Comparison of ENCODE assay signal across 14 cellular contexts in genomic region chr5:173780356-173781234, GRCh38.
DNase-seq lines count a peak whose midpoint lies in the region; ATAC-seq and TF ChIP-seq lines count a peak whose summit lies in the region.
"Had no signal": no experiment of that assay in that cellular context is flagged by ENCODE, and none has a peak within 500 bp of the region (broad histone marks: within the 10 kb centered on the region; RNA-seq: fewer than 3 reads in every experiment).

No MANE protein-coding gene starts in this region.

- H3K36me3 ChIP-seq in mammary epithelial cell (ENCODE audit: insufficient read depth, low read length) (no peaks in the 10 kb centered on the region), breast epithelium (no peaks in the 10 kb centered on the region), neutrophil (no peaks in the 10 kb centered on the region), upper lobe of right lung (no peaks in the 10 kb centered on the region), HAP-1 (replicated peaks) (no peaks in the 10 kb centered on the region)
- H3K36me3 ChIP-seq: left lung had no signal

- H3K27ac Mint-ChIP-seq in MCF 10A (ENCODE audit: low read depth, unreplicated experiment) = peak overlapping the region; percentile 99

- no peak overlapping the region for H2AFZ ChIP-seq in mammary epithelial cell (ENCODE audit: low read depth, low read length)

- TF ChIP-seq POLR2A in breast epithelium (IDR thresholded peaks at IDR 0.05) = no peak

- 98% methylated on average over 9 of the region's 9 CpGs for WGBS in mammary epithelial cell (ENCODE audit: low coverage, missing lambda C conversion rate)

- H3K27me3 ChIP-seq in mammary epithelial cell (ENCODE audit: insufficient read depth, low read length) (no peaks in the 10 kb centered on the region), breast epithelium (no peaks in the 10 kb centered on the region), neutrophil (no peaks in the 10 kb centered on the region), upper lobe of right lung (no peaks in the 10 kb centered on the region), HAP-1 (ENCODE audit: low read depth) (no peaks in the 10 kb centered on the region)
- H3K27me3 ChIP-seq: left lung had no signal

- in situ Hi-C loops in mammary epithelial cell (cut with MboI; ENCODE audit: low sequenced_read_pairs in 2 of 2) (no loop called here), HAP-1 (cut with MboI; ENCODE audit: low sequenced_read_pairs) (no loop called here)

- no peaks in the 10 kb centered on the region for H3K27me3 Mint-ChIP-seq in MCF 10A (ENCODE audit: insufficient read depth, unreplicated experiment)
- H3K27me3 Mint-ChIP-seq: activated CD4-positive, alpha-beta T cell treated with anti-CD3 and anti-CD28 coated beads for 36 hours had no signal

- no peak for TF ChIP-seq CTCF in MCF 10A (IDR thresholded peaks at IDR 0.05; ENCODE audit: unreplicated experiment)
- no peak for TF ChIP-seq CTCF in mammary epithelial cell (conservative IDR thresholded peaks at IDR 0.05 in 1 of 2, IDR thresholded peaks at IDR 0.05 in 1 of 2; ENCODE audit: extremely low read depth in 1 of 2, insufficient read depth in 1 of 2, low read depth in 1 of 2, low read length in 2 of 2)
- no peak for TF ChIP-seq CTCF in breast epithelium (IDR thresholded peaks at IDR 0.05)
- TF ChIP-seq CTCF in neutrophil (IDR thresholded peaks at IDR 0.05) = no peak
- no peak for TF ChIP-seq CTCF in upper lobe of right lung (IDR thresholded peaks at IDR 0.05)

- BruUV-seq in MCF 10A (replicated peaks; lab: Mats Ljungman, UMichigan) = no TSS peak
- BruUV-seq in mammary epithelial cell (replicated peaks; lab: Mats Ljungman, UMichigan) = no TSS peak

- intact Hi-C loops in MCF 10A (cut with micrococcal nuclease) = no loop called here
- intact Hi-C loops in mammary epithelial cell (cut with micrococcal nuclease) = loop anchor here (5.0 kb wide), 1 partner anchor 107 kb away; the partner anchor contains the start of gene CPEB4
- intact Hi-C loops in breast epithelium (cut with DNase I; ENCODE audit: low total_unique reads) = no loop called here
- intact Hi-C loops in upper lobe of right lung (cut with DNase I) = no loop called here

- H3K4me1 Mint-ChIP-seq in MCF 10A (ENCODE audit: insufficient read depth, unreplicated experiment) = peaks cover 43% of the 10 kb centered on the region

- no peak overlapping the region for H3K27ac ChIP-seq in mammary epithelial cell (ENCODE audit: insufficient read depth, low read depth, low read length)
- peak overlapping the region; percentile 82 to 87 for H3K27ac ChIP-seq in breast epithelium
- peak overlapping the region; percentile 98 for H3K27ac ChIP-seq in neutrophil
- H3K27ac ChIP-seq in upper lobe of right lung = peak overlapping the region; percentile 61

- dilution Hi-C loops in mammary epithelial cell (cut with HindIII; ENCODE audit: low sequenced_read_pairs) = no loop called here

- CTCF ChIA-PET in MCF 10A (lab: Yijun Ruan, JAX) = interaction anchor here (0.6 to 3.5 kb wide), 6 partner anchors 13 to 193 kb away, joined by 3 to 16 read pairs (median 4); no protein-coding TSS in a partner anchor
- CTCF ChIA-PET in mammary epithelial cell (lab: Charles Lee; ENCODE audit: low non-redundant PET) = no interaction called here

- H3K79me2 ChIP-seq in mammary epithelial cell (ENCODE audit: insufficient read depth, low read length) = no peaks in the 10 kb centered on the region

- H3K4me1 ChIP-seq in mammary epithelial cell (ENCODE audit: insufficient read depth, low read length) (peaks cover 16% of the 10 kb centered on the region), breast epithelium (peaks cover 0 to 14% of the 10 kb centered on the region in 2 donors), neutrophil (ENCODE audit: control insufficient read depth in 1 of 2, insufficient read depth in 1 of 2, low read depth in 1 of 2, low read length in 1 of 2) (peaks cover 79 to 100% of the 10 kb centered on the region in 2 experiments), upper lobe of right lung (peaks cover 19% of the 10 kb centered on the region), HAP-1 (no peaks in the 10 kb centered on the region)

- H3K4me2 ChIP-seq in mammary epithelial cell (ENCODE audit: insufficient read depth, low read depth, low read length) = no peak overlapping the region

- H3K9me3 Mint-ChIP-seq in MCF 10A (ENCODE audit: unreplicated experiment) = no peaks in the 10 kb centered on the region

- H3K4me3 Mint-ChIP-seq in MCF 10A (ENCODE audit: unreplicated experiment) = no peak overlapping the region
- H3K4me3 Mint-ChIP-seq: activated CD4-positive, alpha-beta T cell treated with anti-CD3 and anti-CD28 coated beads for 36 hours had no signal

- DNase-seq in MCF 10A (ENCODE audit: unreplicated experiment) (no peak), mammary epithelial cell (no peak), breast epithelium (ENCODE audit: low spot score in 2 of 2) (no peak), upper lobe of right lung (no peak), EL (no peak), HAP-1 (ENCODE audit: low spot score in 2 of 2) (no peak)
- DNase-seq: activated CD4-positive, alpha-beta T cell treated with anti-CD3 and anti-CD28 coated beads for 36 hours; activated gamma-delta T cell treated with Interleukin-2 at 50 U/mL for 16 hours; left lung; NCI-H1930; NCI-H510A treated with DMSO at 0.1 percent for 48 hours had no signal

- POLR2A ChIA-PET in MCF 10A (lab: Yijun Ruan, JAX) = interaction anchor here (0.6 to 2.3 kb wide), 10 partner anchors 9 to 453 kb away, joined by 3 to 36 read pairs (median 6); partner anchors contain the start of genes CPEB4 and STC2

- H3K9me3 ChIP-seq in mammary epithelial cell (replicated peaks; ENCODE audit: insufficient read depth, low read length) (no peaks in the 10 kb centered on the region), breast epithelium (no peaks in the 10 kb centered on the region), neutrophil (no peaks in the 10 kb centered on the region), upper lobe of right lung (no peaks in the 10 kb centered on the region), HAP-1 (no peaks in the 10 kb centered on the region)
- H3K9me3 ChIP-seq: left lung had no signal

- H3K9ac ChIP-seq in mammary epithelial cell (ENCODE audit: insufficient read depth, low read length) = no peak overlapping the region

- H4K20me1 ChIP-seq in mammary epithelial cell (ENCODE audit: insufficient read depth, low read length) = no peaks in the 10 kb centered on the region

- ATAC-seq in upper lobe of right lung (no peak), GM19463 (IDR thresholded peaks at IDR 0.05; ENCODE audit: unreplicated experiment) (no peak)

- no peaks in the 10 kb centered on the region for H3K36me3 Mint-ChIP-seq in MCF 10A (ENCODE audit: insufficient read depth, unreplicated experiment)

- H3K4me3 ChIP-seq in mammary epithelial cell (replicated peaks in 1 of 3; ENCODE audit: insufficient read depth in 1 of 3, low read depth in 2 of 3, low read length in 3 of 3) (no peak overlapping the region), breast epithelium (no peak overlapping the region), neutrophil (ENCODE audit: low read depth in 1 of 2, low read length in 1 of 2) (peak overlapping the region; percentile 13 to 51), upper lobe of right lung (no peak overlapping the region), HAP-1 (no peak overlapping the region)
- H3K4me3 ChIP-seq: coronary artery, left lung had no signal

Comparison
In these comparisons a context has a peak if more than half of its experiments do, and no peak if none do; other contexts are left out.
1. H3K4me3 ChIP-seq: peak in neutrophil (2 of 2); none in mammary epithelial cell (0 of 3), breast epithelium (0 of 3), upper lobe of right lung (single experiment) and HAP-1 (single experiment).